17 cellular contexts compared by ENCODE assay signal in genomic region chr11:18669629-18670162, GRCh38. TPM values are rescaled to one million over a fixed set of nuclear protein-coding genes. Genes with fewer than 3 reads are reported as not detected.
DNase-seq lines count a peak whose midpoint lies in the region; ATAC-seq lines count a peak whose summit lies in the region.
"Had no signal": no experiment of that assay in that cellular context is flagged by ENCODE, and none has a peak within 500 bp of the region (broad histone marks: within the 10 kb centered on the region; RNA-seq: fewer than 3 reads in every experiment).

No MANE protein-coding gene starts in this region.

- H3K4me1 Mint-ChIP-seq in activated CD4-positive, alpha-beta memory T cell treated with anti-CD3 and anti-CD28 coated beads, Interleukin-2, amount 10 ng/mL, durations not matched to agents 7 days and 5 days, result peaks cover 65% of the 10 kb centered on the region

- CTCF ChIA-PET in activated CD4-positive, alpha-beta memory T cell treated with anti-CD3 and anti-CD28 coated beads, Interleukin-2, amount 10 ng/mL, durations not matched to agents 7 days and 5 days (lab: Charles Lee), result interaction anchor here (0.8 to 2.4 kb wide), 6 partner anchors 19 to 129 kb away, joined by 3 to 7 read pairs (median 3); no protein-coding TSS in a partner anchor

- H3K4me3 Mint-ChIP-seq in activated CD4-positive, alpha-beta memory T cell treated with anti-CD3 and anti-CD28 coated beads, Interleukin-2, amount 10 ng/mL, durations not matched to agents 7 days and 5 days, result peak overlapping the region; percentile 15

- no peak for ATAC-seq in HG03432 (IDR thresholded peaks at IDR 0.05; ENCODE audit: unreplicated experiment)
- ATAC-seq: gastroesophageal sphincter had no signal

- H3K36me3 Mint-ChIP-seq in activated CD4-positive, alpha-beta memory T cell treated with anti-CD3 and anti-CD28 coated beads, Interleukin-2, amount 10 ng/mL, durations not matched to agents 7 days and 5 days (ENCODE audit: low read depth), result no peaks in the 10 kb centered on the region

- H3K27me3 Mint-ChIP-seq in activated CD4-positive, alpha-beta memory T cell treated with anti-CD3 and anti-CD28 coated beads, Interleukin-2, amount 10 ng/mL, durations not matched to agents 7 days and 5 days, result peaks cover 10% of the 10 kb centered on the region

- POLR2A ChIA-PET in activated CD4-positive, alpha-beta memory T cell treated with anti-CD3 and anti-CD28 coated beads, Interleukin-2, amount 10 ng/mL, durations not matched to agents 7 days and 5 days (lab: Charles Lee), result interaction anchor here (0.8 to 1.8 kb wide), 4 partner anchors 29 to 143 kb away, joined by 3 to 7 read pairs (median 3); partner anchors contain the start of gene TMEM86A

- peak overlapping the region; percentile 80 for H3K27ac Mint-ChIP-seq in activated CD4-positive, alpha-beta memory T cell treated with anti-CD3 and anti-CD28 coated beads, Interleukin-2, amount 10 ng/mL, durations not matched to agents 7 days and 5 days

- peak; percentile 13 for DNase-seq in NCI-H748 (lab: John Stamatoyannopoulos, UW; ENCODE audit: unreplicated experiment)
- no peak for DNase-seq in NCI-H748 treated with DMSO at 0.1 percent for 48 hours (lab: John Stamatoyannopoulos, UW)
- DNase-seq in HT-29 (ENCODE audit: low spot score), result peak; percentile 73
- DNase-seq in activated CD4-positive, alpha-beta memory T cell treated with anti-CD3 and anti-CD28 coated beads, Interleukin-2, amount 10 ng/mL, durations not matched to agents 7 days and 5 days, result no peak
- DNase-seq in mucosa of gallbladder (ENCODE audit: low spot score), result peak; percentile 58
- no peak for DNase-seq in central memory CD4-positive, alpha-beta T cell
- no peak for DNase-seq in cerebellum (ENCODE audit: low spot score)
- DNase-seq: ACHN, activated gamma-delta T cell treated with Interleukin-2 at 50 U/mL for 16 hours, GOT3, NCI-H1436 treated with DMSO at 0.1 percent for 48 hours, ovary, spleen, substantia nigra had no signal

- no peaks in the 10 kb centered on the region for H3K9me3 Mint-ChIP-seq in activated CD4-positive, alpha-beta memory T cell treated with anti-CD3 and anti-CD28 coated beads, Interleukin-2, amount 10 ng/mL, durations not matched to agents 7 days and 5 days
- H3K9me3 Mint-ChIP-seq: activated CD4-positive, alpha-beta T cell treated with anti-CD3 and anti-CD28 coated beads, Interleukin-2, amount 10 ng/mL, durations not matched to agents 24 days and 14 days had no signal

RNA-seq across cellular contexts. Expression of gene TMEM86A, which starts 28.9 kb away (rescaled TPM):
- 3.1 and 5.6 TPM in 2 replicates for total RNA-seq in HT-29 (2014; rRNA removed; shearing (Covaris generic))
- 1 to 10 TPM; 1.8 to 2.4 TPM for total RNA-seq in activated CD4-positive, alpha-beta memory T cell treated with anti-CD3 and anti-CD28 coated beads, Interleukin-2, amount 10 ng/mL, durations not matched to agents 7 days and 5 days
- total RNA-seq in mucosa of gallbladder (20.1 TPM), cerebellum (4.6 TPM)

RNA-seq across cellular contexts. Expression of gene SPTY2D1, which starts 35.6 kb away (rescaled TPM):
- total RNA-seq in HT-29 (2014; rRNA removed; shearing (Covaris generic)), result 25.4 and 25.5 TPM in 2 replicates
- total RNA-seq in activated CD4-positive, alpha-beta memory T cell treated with anti-CD3 and anti-CD28 coated beads, Interleukin-2, amount 10 ng/mL, durations not matched to agents 7 days and 5 days, result 10 to 100 TPM; 30.8 to 32.8 TPM
- 24.4 TPM for total RNA-seq in mucosa of gallbladder
- 10.7 TPM for total RNA-seq in cerebellum

RNA-seq across cellular contexts. Expression of gene IGSF22, which starts 56.3 kb away (rescaled TPM):
- total RNA-seq in HT-29 (2014; rRNA removed; shearing (Covaris generic)), result 0.03 and 1.8 TPM in 2 replicates
- 1 to 10 TPM in 1 of 2 experiments, under 1 TPM in 1; 0.50 to 2.7 TPM for total RNA-seq in activated CD4-positive, alpha-beta memory T cell treated with anti-CD3 and anti-CD28 coated beads, Interleukin-2, amount 10 ng/mL, durations not matched to agents 7 days and 5 days
- total RNA-seq in mucosa of gallbladder, result 4.9 TPM
- 0.45 TPM for total RNA-seq in cerebellum
- total RNA-seq: activated CD4-positive, alpha-beta T cell treated with anti-CD3 and anti-CD28 coated beads, Interleukin-2, amount 10 ng/mL, durations not matched to agents 24 days and 14 days had no signal

Comparison
In these comparisons a context has a peak if more than half of its experiments do, and no peak if none do; other contexts are left out.
1. DNase-seq: peak in NCI-H748 (single experiment), HT-29 (single experiment) and mucosa of gallbladder (single experiment); none in NCI-H748 treated with DMSO at 0.1 percent for 48 hours (single experiment), activated CD4-positive, alpha-beta memory T cell treated with anti-CD3 and anti-CD28 coated beads, Interleukin-2, amount 10 ng/mL, durations not matched to agents 7 days and 5 days (single experiment), central memory CD4-positive, alpha-beta T cell (single experiment) and cerebellum (single experiment).